In genomic region chr10:70500339-70500738, GRCh38 we compare ENCODE assay signal across 22 cellular contexts. TPM values are rescaled to one million over a fixed set of nuclear protein-coding genes. Genes with fewer than 3 reads are reported as not detected.
DNase-seq lines count a peak whose midpoint lies in the region; ATAC-seq and TF ChIP-seq lines count a peak whose summit lies in the region.
"Had no signal": no experiment of that assay in that cellular context is flagged by ENCODE, and none has a peak within 500 bp of the region (broad histone marks: within the 10 kb centered on the region; RNA-seq: fewer than 3 reads in every experiment).

No MANE protein-coding gene starts in this region.

- H3K27ac ChIP-seq in left ventricle myocardium inferior (replicated peaks) = peak overlapping the region; percentile 77
- no peak overlapping the region for H3K27ac ChIP-seq in neuronal stem cell (replicated peaks; ENCODE audit: low read length)
- H3K27ac ChIP-seq in upper lobe of right lung = peak overlapping the region; percentile 60
- no peak overlapping the region for H3K27ac ChIP-seq in mesendoderm (ENCODE audit: low read depth, low read length)
- H3K27ac ChIP-seq: C4-2B had no signal

- H3K79me1 ChIP-seq in neuronal stem cell (ENCODE audit: low read depth, low read length) = no peaks in the 10 kb centered on the region
- H3K79me1 ChIP-seq in mesendoderm (ENCODE audit: low read length) = peaks cover 20% of the 10 kb centered on the region

- no peaks in the 10 kb centered on the region for H3K36me3 Mint-ChIP-seq in stimulated activated naive CD8-positive, alpha-beta T cell treated with anti-CD3 and anti-CD28 coated beads, Interleukin-15, Interleukin-2, amounts not matched to agents 100 ng/mL and 50 ng/mL, for 24 hours (ENCODE audit: low read depth)

- H2AK5ac ChIP-seq in neuronal stem cell (ENCODE audit: low read depth, low read length) (peak overlapping the region; percentile 82), mesendoderm (ENCODE audit: low read length) (no peak overlapping the region)

- no peak overlapping the region for H4K5ac ChIP-seq in mesendoderm (ENCODE audit: low read length)

- peaks cover 21% of the 10 kb centered on the region for H3K4me1 Mint-ChIP-seq in stimulated activated naive CD8-positive, alpha-beta T cell treated with anti-CD3 and anti-CD28 coated beads, Interleukin-15, Interleukin-2, amounts not matched to agents 100 ng/mL and 50 ng/mL, for 24 hours (ENCODE audit: low read depth)
- H3K4me1 Mint-ChIP-seq in stimulated activated naive CD8-positive, alpha-beta T cell treated with anti-CD3 and anti-CD28 coated beads, Interleukin-15, amount 100 ng/mL, for 72 hours = peaks cover 27% of the 10 kb centered on the region

- H3K56ac ChIP-seq in mesendoderm (ENCODE audit: low read length) = no peak overlapping the region

- no peaks in the 10 kb centered on the region for H3K9me3 Mint-ChIP-seq in stimulated activated naive CD8-positive, alpha-beta T cell treated with anti-CD3 and anti-CD28 coated beads, Interleukin-15, Interleukin-2, amounts not matched to agents 100 ng/mL and 50 ng/mL, for 24 hours
- no peaks in the 10 kb centered on the region for H3K9me3 Mint-ChIP-seq in stimulated activated naive CD8-positive, alpha-beta T cell treated with anti-CD3 and anti-CD28 coated beads, Interleukin-15, amount 100 ng/mL, for 72 hours
- H3K9me3 Mint-ChIP-seq: activated naive CD8-positive, alpha-beta T cell treated with anti-CD3 and anti-CD28 coated beads, Interleukin-2, amount 10 ng/mL, durations not matched to agents 7 days and 5 days; activated T-helper 1 cell treated with anti-CD3 and anti-CD28 coated beads, Interleukin-12 subunit alpha, Interleukin-12 subunit beta, Interleukin-2, Interleukin-4 antibody, amounts not matched to agents 30 ng/mL and 10 ng/mL and 1 ng/mL, durations not matched to agents 14 hours and 24 hours and 36 hours had no signal

- H3K27me3 ChIP-seq in left ventricle myocardium inferior (ENCODE audit: low read depth) (no peaks in the 10 kb centered on the region), neuronal stem cell (ENCODE audit: control insufficient read depth in 3 of 3, insufficient read depth in 3 of 3, low read depth in 1 of 3, low read length in 3 of 3) (no peaks in the 10 kb centered on the region), upper lobe of right lung (no peaks in the 10 kb centered on the region), mesendoderm (ENCODE audit: insufficient read depth, low read length, poor library complexity) (no peaks in the 10 kb centered on the region)
- H3K27me3 ChIP-seq: tibial nerve had no signal

- intact Hi-C loops in left ventricle myocardium inferior (cut with micrococcal nuclease) = no loop called here
- intact Hi-C loops in upper lobe of right lung (cut with DNase I) = no loop called here

- H3K4me2 ChIP-seq in neuronal stem cell (ENCODE audit: insufficient read depth, low read length, poor library complexity, severe bottlenecking) = no peak overlapping the region
- H3K4me2 ChIP-seq in mesendoderm (ENCODE audit: low read length) = no peak overlapping the region
- H3K4me2 ChIP-seq: SK-N-SH had no signal

- H3K36me3 ChIP-seq in left ventricle myocardium inferior = no peaks in the 10 kb centered on the region
- H3K36me3 ChIP-seq in neuronal stem cell (replicated peaks in 1 of 2; ENCODE audit: control insufficient read depth in 2 of 2, insufficient read depth in 2 of 2, low read length in 2 of 2) = no peaks in the 10 kb centered on the region
- no peaks in the 10 kb centered on the region for H3K36me3 ChIP-seq in upper lobe of right lung
- H3K36me3 ChIP-seq in mesendoderm (ENCODE audit: control insufficient read depth, insufficient read depth, low read length) = no peaks in the 10 kb centered on the region
- H3K36me3 ChIP-seq: tibial nerve had no signal

- no peak for ATAC-seq in stimulated activated naive CD8-positive, alpha-beta T cell treated with anti-CD3 and anti-CD28 coated beads, Interleukin-15, amount 100 ng/mL, for 72 hours
- ATAC-seq in upper lobe of right lung (peak; percentile 7), HG02973 (IDR thresholded peaks at IDR 0.05; ENCODE audit: unreplicated experiment) (no peak), HG02610 (IDR thresholded peaks at IDR 0.05; ENCODE audit: unreplicated experiment) (no peak)
- ATAC-seq: activated CD4-positive, CD25-positive, alpha-beta regulatory T cell treated with anti-CD3 and anti-CD28 coated beads, Interleukin-2, amount 50 U/mL, for 24 hours had no signal

- H3K27me3 Mint-ChIP-seq in stimulated activated naive CD8-positive, alpha-beta T cell treated with anti-CD3 and anti-CD28 coated beads, Interleukin-15, Interleukin-2, amounts not matched to agents 100 ng/mL and 50 ng/mL, for 24 hours = peaks cover 3% of the 10 kb centered on the region
- no peaks in the 10 kb centered on the region for H3K27me3 Mint-ChIP-seq in stimulated activated naive CD8-positive, alpha-beta T cell treated with anti-CD3 and anti-CD28 coated beads, Interleukin-15, amount 100 ng/mL, for 72 hours

- H3K9ac ChIP-seq in neuronal stem cell (ENCODE audit: low read depth, low read length, poor library complexity) = no peak overlapping the region
- H3K9ac ChIP-seq in mesendoderm (ENCODE audit: low read length) = no peak overlapping the region
- H3K9ac ChIP-seq: SK-N-SH had no signal

- TF ChIP-seq CTCF in left ventricle myocardium inferior (IDR thresholded peaks at IDR 0.05; ENCODE audit: borderline replicate concordance) (no peak), upper lobe of right lung (IDR thresholded peaks at IDR 0.05) (no peak)

- no peak for DNase-seq in stimulated activated naive CD8-positive, alpha-beta T cell treated with anti-CD3 and anti-CD28 coated beads, Interleukin-15, amount 100 ng/mL, for 72 hours
- no peak for DNase-seq in left ventricle myocardium inferior
- DNase-seq in neuronal stem cell (ENCODE audit: low spot score) = no peak
- DNase-seq in upper lobe of right lung = no peak
- DNase-seq in mesendoderm = no peak
- DNase-seq: activated CD8-positive, alpha-beta memory T cell treated with anti-CD3 and anti-CD28 coated beads for 24 hours; activated naive CD8-positive, alpha-beta T cell treated with anti-CD3 and anti-CD28 coated beads, Interleukin-2, amount 10 ng/mL, durations not matched to agents 7 days and 5 days; effector CD4-positive, alpha-beta T cell; hypothalamus; NCI-H1417; NCI-H526 treated with DMSO at 0.1 percent for 48 hours; SK-N-SH; stimulated activated CD4-positive, alpha-beta T cell treated with anti-CD3 and anti-CD28 coated beads, Interleukin-4, amount 100 ng/mL, for 24 hours; T1000 had no signal

- H3K23ac ChIP-seq in neuronal stem cell (ENCODE audit: low read depth, low read length, poor library complexity) (no peak overlapping the region), mesendoderm (ENCODE audit: low read length) (no peak overlapping the region)

- H3K18ac ChIP-seq in neuronal stem cell (ENCODE audit: low read length) = peak overlapping the region; percentile 36
- H3K18ac ChIP-seq in mesendoderm (ENCODE audit: low read length) = no peak overlapping the region

- H3K4me3 ChIP-seq in left ventricle myocardium inferior (no peak overlapping the region), neuronal stem cell (ENCODE audit: low read length in 2 of 2) (no peak overlapping the region), upper lobe of right lung (no peak overlapping the region), mesendoderm (ENCODE audit: low read length) (no peak overlapping the region)
- H3K4me3 ChIP-seq: tibial nerve had no signal

- H2BK12ac ChIP-seq in neuronal stem cell (ENCODE audit: low read length) = no peak overlapping the region

- no peak overlapping the region for H3K4me3 Mint-ChIP-seq in stimulated activated naive CD8-positive, alpha-beta T cell treated with anti-CD3 and anti-CD28 coated beads, Interleukin-15, Interleukin-2, amounts not matched to agents 100 ng/mL and 50 ng/mL, for 24 hours
- H3K4me3 Mint-ChIP-seq in stimulated activated naive CD8-positive, alpha-beta T cell treated with anti-CD3 and anti-CD28 coated beads, Interleukin-15, amount 100 ng/mL, for 72 hours = no peak overlapping the region
- H3K4me3 Mint-ChIP-seq: activated naive CD8-positive, alpha-beta T cell treated with anti-CD3 and anti-CD28 coated beads, Interleukin-2, amount 10 ng/mL, durations not matched to agents 7 days and 5 days; activated T-helper 1 cell treated with anti-CD3 and anti-CD28 coated beads, Interleukin-12 subunit alpha, Interleukin-12 subunit beta, Interleukin-2, Interleukin-4 antibody, amounts not matched to agents 30 ng/mL and 10 ng/mL and 1 ng/mL, durations not matched to agents 14 hours and 24 hours and 36 hours had no signal

- no peak overlapping the region for H4K91ac ChIP-seq in neuronal stem cell (ENCODE audit: low read depth, low read length, poor library complexity)

- H2BK5ac ChIP-seq in neuronal stem cell (ENCODE audit: low read length) = no peak overlapping the region
- no peak overlapping the region for H2BK5ac ChIP-seq in mesendoderm (ENCODE audit: low read length)

- peaks cover 5% of the 10 kb centered on the region for H3K79me2 ChIP-seq in mesendoderm (ENCODE audit: control insufficient read depth, insufficient read depth, low read length)

- H2BK15ac ChIP-seq in neuronal stem cell (ENCODE audit: low read length) (peak overlapping the region; percentile 41), mesendoderm (replicated peaks; ENCODE audit: low read depth) (no peak overlapping the region)

- H3K14ac ChIP-seq in neuronal stem cell (ENCODE audit: low read length) = no peak overlapping the region

- H3K9me3 ChIP-seq in left ventricle myocardium inferior (replicated peaks) = no peaks in the 10 kb centered on the region
- no peaks in the 10 kb centered on the region for H3K9me3 ChIP-seq in neuronal stem cell (replicated peaks in 1 of 2; ENCODE audit: control insufficient read depth in 2 of 2, insufficient read depth in 1 of 2, low read depth in 1 of 2, low read length in 2 of 2)
- no peaks in the 10 kb centered on the region for H3K9me3 ChIP-seq in upper lobe of right lung
- H3K9me3 ChIP-seq: SK-N-SH, tibial nerve had no signal

- H3K4ac ChIP-seq in neuronal stem cell (ENCODE audit: low read length) (no peak overlapping the region), mesendoderm (ENCODE audit: low read depth, low read length) (no peak overlapping the region)

- H4K8ac ChIP-seq in neuronal stem cell (ENCODE audit: low read depth, low read length) (no peak overlapping the region), mesendoderm (ENCODE audit: low read depth, low read length) (no peak overlapping the region)

- H2AFZ ChIP-seq in neuronal stem cell (ENCODE audit: low read length) = peak overlapping the region; percentile 27

- H2BK120ac ChIP-seq in neuronal stem cell (ENCODE audit: low read depth, low read length) (no peak overlapping the region), mesendoderm (ENCODE audit: low read depth, low read length) (no peak overlapping the region)

- H3K27ac Mint-ChIP-seq in stimulated activated naive CD8-positive, alpha-beta T cell treated with anti-CD3 and anti-CD28 coated beads, Interleukin-15, Interleukin-2, amounts not matched to agents 100 ng/mL and 50 ng/mL, for 24 hours = peak overlapping the region; percentile 45
- H3K27ac Mint-ChIP-seq in stimulated activated naive CD8-positive, alpha-beta T cell treated with anti-CD3 and anti-CD28 coated beads, Interleukin-15, amount 100 ng/mL, for 72 hours = peak overlapping the region in 1 of 2 donors; percentile 86
- H3K27ac Mint-ChIP-seq: activated naive CD8-positive, alpha-beta T cell treated with anti-CD3 and anti-CD28 coated beads, Interleukin-2, amount 10 ng/mL, durations not matched to agents 7 days and 5 days; activated T-helper 1 cell treated with anti-CD3 and anti-CD28 coated beads, Interleukin-12 subunit alpha, Interleukin-12 subunit beta, Interleukin-2, Interleukin-4 antibody, amounts not matched to agents 30 ng/mL and 10 ng/mL and 1 ng/mL, durations not matched to agents 14 hours and 24 hours and 36 hours had no signal

- H3K4me1 ChIP-seq in left ventricle myocardium inferior = peaks cover 68% of the 10 kb centered on the region
- peaks cover 8 to 10% of the 10 kb centered on the region in 2 donors for H3K4me1 ChIP-seq in neuronal stem cell (ENCODE audit: control insufficient read depth in 2 of 2, insufficient read depth in 1 of 2, low read depth in 1 of 2, low read length in 2 of 2)
- H3K4me1 ChIP-seq in upper lobe of right lung = peaks cover 65% of the 10 kb centered on the region
- H3K4me1 ChIP-seq in mesendoderm (ENCODE audit: control insufficient read depth, low read depth, low read length) = peaks cover 11% of the 10 kb centered on the region

- no CpG with 5 or more reads among the region's 9 CpGs for WGBS in neuronal stem cell (ENCODE audit: extremely low coverage in 2 of 2, insufficient read length in 2 of 2, insufficient replicate concordance in 1 of 2), 2 donors
- no CpG with 5 or more reads among the region's 9 CpGs for WGBS in mesendoderm (ENCODE audit: extremely low coverage, insufficient coverage, low lambda C conversion rate)

RNA-seq across cellular contexts. Expression of gene PALD1, which starts 21.8 kb away (rescaled TPM):
- total RNA-seq in left ventricle myocardium inferior = 5.1 TPM
- polyA plus RNA-seq in neuronal stem cell (2013, experiment 1 of 2) = 8.1 TPM
- 8.1 TPM for polyA plus RNA-seq in neuronal stem cell (2013, experiment 2 of 2)
- total RNA-seq in upper lobe of right lung = 27.0 TPM
- polyA plus RNA-seq in mesendoderm (2013, experiment 1 of 2) = 14.2 TPM
- 14.9 TPM for polyA plus RNA-seq in mesendoderm (2013, experiment 2 of 2)

RNA-seq across cellular contexts. Expression of gene NODAL, which starts 58.9 kb away (rescaled TPM):
- total RNA-seq in left ventricle myocardium inferior (0.16 TPM), upper lobe of right lung (not detected)
- not detected for polyA plus RNA-seq in neuronal stem cell (2013, experiment 1 of 2)
- polyA plus RNA-seq in neuronal stem cell (2013, experiment 2 of 2) = not detected
- polyA plus RNA-seq in mesendoderm (2013, experiment 1 of 2) = 318 TPM
- polyA plus RNA-seq in mesendoderm (2013, experiment 2 of 2) = 312 TPM
- total RNA-seq: activated naive CD8-positive, alpha-beta T cell treated with anti-CD3 and anti-CD28 coated beads, Interleukin-2, amount 10 ng/mL, durations not matched to agents 7 days and 5 days; activated T-helper 1 cell treated with anti-CD3 and anti-CD28 coated beads, Interleukin-12 subunit alpha, Interleukin-12 subunit beta, Interleukin-2, Interleukin-4 antibody, amounts not matched to agents 30 ng/mL and 10 ng/mL and 1 ng/mL, durations not matched to agents 14 hours and 24 hours and 36 hours; osteoblast; tibial nerve had no signal
- polyA plus RNA-seq: SK-N-SH had no signal

Comparison
In these comparisons a context has a peak if more than half of its experiments do, and no peak if none do; other contexts are left out.
1. H3K27ac ChIP-seq: peak in left ventricle myocardium inferior (single experiment) and upper lobe of right lung (single experiment); none in neuronal stem cell (single experiment) and mesendoderm (single experiment).